In the genomic region with DNA sequence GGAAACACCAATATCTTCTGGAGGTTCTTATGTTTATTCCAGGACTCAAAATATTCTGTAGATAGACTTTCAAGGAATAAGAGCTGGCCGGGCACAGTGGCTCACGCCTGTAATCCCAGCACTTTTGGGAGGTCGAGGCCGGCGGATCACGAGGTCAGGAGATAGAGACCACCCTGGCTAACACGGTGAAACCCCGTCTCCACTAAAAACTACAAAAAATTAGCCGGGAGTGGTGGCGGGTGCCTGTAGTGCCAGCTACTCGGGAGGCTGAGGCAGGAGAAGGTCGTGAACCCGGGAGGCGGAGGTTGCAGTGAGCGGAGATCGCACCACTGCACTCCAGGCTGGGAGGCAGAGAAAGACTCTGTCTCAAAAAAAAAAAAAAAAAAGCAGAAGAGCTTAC, we compare ENCODE assay signal across 14 cellular contexts. TPM values are rescaled to one million over a fixed set of nuclear protein-coding genes. Genes with fewer than 3 reads are reported as not detected.
"Had no signal": no experiment of that assay in that cellular context is flagged by ENCODE, and none has a peak within 500 bp of the region (broad histone marks: within the 10 kb centered on the region; RNA-seq: fewer than 3 reads in every experiment).

No MANE protein-coding gene starts in this region.

RNA-seq across cellular contexts. Expression of gene OR4M1, which starts 12.5 kb away (rescaled TPM):
- total RNA-seq: activated B cell treated with CpG ODN at 0.5 μM for 24 hours; activated CD4-positive, alpha-beta memory T cell treated with anti-CD3 and anti-CD28 coated beads for 36 hours; activated CD4-positive, alpha-beta memory T cell treated with anti-CD3 and anti-CD28 coated beads, Interleukin-2, amount 10 ng/mL, durations not matched to agents 7 days and 5 days; activated CD4-positive, alpha-beta T cell treated with anti-CD3 and anti-CD28 coated beads for 36 hours; activated CD4-positive, alpha-beta T cell treated with anti-CD3 and anti-CD28 coated beads, Interleukin-2, amount 10 ng/mL, durations not matched to agents 24 days and 14 days; activated CD4-positive, alpha-beta T cell treated with anti-CD3 and anti-CD28 coated beads, Interleukin-2, amount 10 ng/mL, durations not matched to agents 7 days and 5 days; activated CD8-positive, alpha-beta memory T cell treated with anti-CD3 and anti-CD28 coated beads for 36 hours; activated CD8-positive, alpha-beta memory T cell treated with anti-CD3 and anti-CD28 coated beads, Interleukin-2, amount 10 ng/mL, durations not matched to agents 7 days and 5 days; activated CD8-positive, alpha-beta T cell treated with anti-CD3 and anti-CD28 coated beads for 36 hours; activated CD8-positive, alpha-beta T cell treated with anti-CD3 and anti-CD28 coated beads, Interleukin-2, amount 10 ng/mL, durations not matched to agents 7 days and 5 days; T-helper 1 cell treated with Interleukin-12 subunit alpha and Interleukin-12 subunit beta and Interleukin-4 antibody, amounts not matched to agents 30 ng/mL and 1 ng/mL, for 36 hours; T-helper 17 cell; T-helper 2 cell treated with Interferon-gamma antibody and Interleukin-4, amounts not matched to agents 100 ng/mL and 5 ng/mL, for 36 hours; WTC11 had no signal

RNA-seq across cellular contexts. Expression of gene OR4N2, which starts 17.7 kb away (rescaled TPM):
- total RNA-seq: activated B cell treated with CpG ODN at 0.5 μM for 24 hours; activated CD4-positive, alpha-beta memory T cell treated with anti-CD3 and anti-CD28 coated beads for 36 hours; activated CD4-positive, alpha-beta memory T cell treated with anti-CD3 and anti-CD28 coated beads, Interleukin-2, amount 10 ng/mL, durations not matched to agents 7 days and 5 days; activated CD4-positive, alpha-beta T cell treated with anti-CD3 and anti-CD28 coated beads for 36 hours; activated CD4-positive, alpha-beta T cell treated with anti-CD3 and anti-CD28 coated beads, Interleukin-2, amount 10 ng/mL, durations not matched to agents 24 days and 14 days; activated CD4-positive, alpha-beta T cell treated with anti-CD3 and anti-CD28 coated beads, Interleukin-2, amount 10 ng/mL, durations not matched to agents 7 days and 5 days; activated CD8-positive, alpha-beta memory T cell treated with anti-CD3 and anti-CD28 coated beads for 36 hours; activated CD8-positive, alpha-beta memory T cell treated with anti-CD3 and anti-CD28 coated beads, Interleukin-2, amount 10 ng/mL, durations not matched to agents 7 days and 5 days; activated CD8-positive, alpha-beta T cell treated with anti-CD3 and anti-CD28 coated beads for 36 hours; activated CD8-positive, alpha-beta T cell treated with anti-CD3 and anti-CD28 coated beads, Interleukin-2, amount 10 ng/mL, durations not matched to agents 7 days and 5 days; T-helper 1 cell treated with Interleukin-12 subunit alpha and Interleukin-12 subunit beta and Interleukin-4 antibody, amounts not matched to agents 30 ng/mL and 1 ng/mL, for 36 hours; T-helper 17 cell; T-helper 2 cell treated with Interferon-gamma antibody and Interleukin-4, amounts not matched to agents 100 ng/mL and 5 ng/mL, for 36 hours; WTC11 had no signal

RNA-seq across cellular contexts. Expression of gene OR4Q3, which starts 42.5 kb away (rescaled TPM):
- total RNA-seq: activated B cell treated with CpG ODN at 0.5 μM for 24 hours; activated CD4-positive, alpha-beta memory T cell treated with anti-CD3 and anti-CD28 coated beads for 36 hours; activated CD4-positive, alpha-beta memory T cell treated with anti-CD3 and anti-CD28 coated beads, Interleukin-2, amount 10 ng/mL, durations not matched to agents 7 days and 5 days; activated CD4-positive, alpha-beta T cell treated with anti-CD3 and anti-CD28 coated beads for 36 hours; activated CD4-positive, alpha-beta T cell treated with anti-CD3 and anti-CD28 coated beads, Interleukin-2, amount 10 ng/mL, durations not matched to agents 24 days and 14 days; activated CD4-positive, alpha-beta T cell treated with anti-CD3 and anti-CD28 coated beads, Interleukin-2, amount 10 ng/mL, durations not matched to agents 7 days and 5 days; activated CD8-positive, alpha-beta memory T cell treated with anti-CD3 and anti-CD28 coated beads for 36 hours; activated CD8-positive, alpha-beta memory T cell treated with anti-CD3 and anti-CD28 coated beads, Interleukin-2, amount 10 ng/mL, durations not matched to agents 7 days and 5 days; activated CD8-positive, alpha-beta T cell treated with anti-CD3 and anti-CD28 coated beads for 36 hours; activated CD8-positive, alpha-beta T cell treated with anti-CD3 and anti-CD28 coated beads, Interleukin-2, amount 10 ng/mL, durations not matched to agents 7 days and 5 days; T-helper 1 cell treated with Interleukin-12 subunit alpha and Interleukin-12 subunit beta and Interleukin-4 antibody, amounts not matched to agents 30 ng/mL and 1 ng/mL, for 36 hours; T-helper 17 cell; T-helper 2 cell treated with Interferon-gamma antibody and Interleukin-4, amounts not matched to agents 100 ng/mL and 5 ng/mL, for 36 hours; WTC11 had no signal
